In the genomic region with DNA sequence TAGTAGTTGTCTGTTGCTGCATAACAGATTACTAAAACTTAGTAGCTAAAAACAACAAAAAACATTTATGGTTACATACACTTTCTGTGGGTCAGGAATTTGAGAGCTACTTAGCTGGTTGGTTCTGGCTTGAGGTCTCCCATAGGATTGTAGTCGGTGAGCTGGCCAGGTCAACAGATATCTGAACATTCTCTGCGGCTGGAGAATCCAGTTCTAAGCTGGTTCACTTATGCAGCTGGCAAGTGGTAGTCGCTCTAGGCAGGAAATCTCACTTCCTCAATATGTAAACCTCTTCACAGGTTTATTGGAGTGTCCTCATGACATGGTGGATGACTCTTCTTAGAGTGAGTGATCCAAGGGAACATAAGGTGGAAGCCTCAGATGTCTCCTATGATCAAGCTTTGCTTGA, we compare ENCODE assay signal across 9 cellular contexts.
DNase-seq lines count a peak whose midpoint lies in the region; ATAC-seq and TF ChIP-seq lines count a peak whose summit lies in the region.
"Had no signal": no experiment of that assay in that cellular context is flagged by ENCODE, and none has a peak within 500 bp of the region (broad histone marks: within the 10 kb centered on the region; RNA-seq: fewer than 3 reads in every experiment).

No MANE protein-coding gene starts in this region.

- DNase-seq in GM13977 (ENCODE audit: low spot score) (peak; percentile 23), amniotic epithelial cell (ENCODE audit: low read depth) (peak; percentile 32), aorta (no peak), inferior parietal cortex (ENCODE audit: extremely low spot score) (no peak), COR-L47 (lab: John Stamatoyannopoulos, UW) (no peak), hepatocyte (ENCODE audit: low spot score) (no peak)
- peak; percentile 75 for DNase-seq in Jurkat, Clone E6-1 (ENCODE audit: low read depth, low spot score)

- H3K4me1 ChIP-seq in aorta (ENCODE audit: control insufficient read depth in 1 of 2, insufficient read depth in 2 of 2, low read length in 2 of 2) (peaks cover 2 to 9% of the 10 kb centered on the region in 2 donors), hepatocyte (ENCODE audit: insufficient read depth) (peaks cover 50% of the 10 kb centered on the region)

- ATAC-seq in GM21528 (IDR thresholded peaks at IDR 0.05; ENCODE audit: low FRiP score, unreplicated experiment) (peak; percentile 87), aorta (ENCODE audit: low FRiP score) (no peak)

- H3K79me2 ChIP-seq in hepatocyte, result peaks cover 7% of the 10 kb centered on the region

- in situ Hi-C loops in GM13977 (cut with MboI; ENCODE audit: low pct_unique_long_range_greater_than_20kb, low sequenced_read_pairs, unreplicated experiment), result no loop called here

- H3K27ac ChIP-seq in aorta (ENCODE audit: low read depth in 1 of 2, low read length in 2 of 2) (peak overlapping the region; percentile 80 to 95), hepatocyte (no peak overlapping the region)
- H3K27ac ChIP-seq: KMS-11 had no signal

- WGBS in aorta, 2 donors, result 43 to 49% methylated on average over 3 of the region's 3 CpGs
- 61% methylated on average over 3 of the region's 3 CpGs for WGBS in hepatocyte (ENCODE audit: low lambda C conversion rate, missing lambda C conversion rate)

- TF ChIP-seq CTCF in GM13977 (IDR thresholded peaks at IDR 0.05; ENCODE audit: extremely low read depth, insufficient read depth, missing control alignments), result no peak
- TF ChIP-seq CTCF in hepatocyte (IDR thresholded peaks at IDR 0.05; ENCODE audit: poor library complexity), result no peak

- no peak overlapping the region for H3K4me2 ChIP-seq in hepatocyte
- H3K4me2 ChIP-seq: KMS-11 had no signal

- H3K9me2 ChIP-seq in hepatocyte (replicated peaks; ENCODE audit: insufficient read depth), result no peaks in the 10 kb centered on the region

- H3K27me3 ChIP-seq in aorta (ENCODE audit: control insufficient read depth in 1 of 2, insufficient read depth in 2 of 2, low read length in 1 of 2) (no peaks in the 10 kb centered on the region), hepatocyte (no peaks in the 10 kb centered on the region)

- intact Hi-C loops in aorta (cut with DNase I), result no loop called here

- H2AFZ ChIP-seq in hepatocyte, result no peak overlapping the region

- peak overlapping the region; percentile 33 for H3K4me3 ChIP-seq in Jurkat, Clone E6-1 (ENCODE audit: low read length)
- H3K4me3 ChIP-seq in aorta (ENCODE audit: low read length in 2 of 2), result no peak overlapping the region
- no peak overlapping the region for H3K4me3 ChIP-seq in hepatocyte

- H3K9me3 ChIP-seq in aorta (ENCODE audit: control insufficient read depth, low read length) (no peaks in the 10 kb centered on the region), hepatocyte (ENCODE audit: low read depth) (no peaks in the 10 kb centered on the region)

- no peaks in the 10 kb centered on the region for H4K20me1 ChIP-seq in hepatocyte (ENCODE audit: insufficient read depth, poor library complexity, severe bottlenecking)

- no peaks in the 10 kb centered on the region for H3K36me3 ChIP-seq in aorta (ENCODE audit: control insufficient read depth in 1 of 2, insufficient read depth in 2 of 2, low read length in 1 of 2)
- no peaks in the 10 kb centered on the region for H3K36me3 ChIP-seq in hepatocyte (replicated peaks; ENCODE audit: insufficient read depth, low read depth)

Comparison
In these comparisons a context has a peak if more than half of its experiments do, and no peak if none do; other contexts are left out.
1. DNase-seq: peak in GM13977 (single experiment), Jurkat, Clone E6-1 (single experiment) and amniotic epithelial cell (single experiment); none in aorta (0 of 2), inferior parietal cortex (single experiment), COR-L47 (single experiment) and hepatocyte (single experiment).